ENCODE assay signal across 8 cellular contexts in the genomic region with DNA sequence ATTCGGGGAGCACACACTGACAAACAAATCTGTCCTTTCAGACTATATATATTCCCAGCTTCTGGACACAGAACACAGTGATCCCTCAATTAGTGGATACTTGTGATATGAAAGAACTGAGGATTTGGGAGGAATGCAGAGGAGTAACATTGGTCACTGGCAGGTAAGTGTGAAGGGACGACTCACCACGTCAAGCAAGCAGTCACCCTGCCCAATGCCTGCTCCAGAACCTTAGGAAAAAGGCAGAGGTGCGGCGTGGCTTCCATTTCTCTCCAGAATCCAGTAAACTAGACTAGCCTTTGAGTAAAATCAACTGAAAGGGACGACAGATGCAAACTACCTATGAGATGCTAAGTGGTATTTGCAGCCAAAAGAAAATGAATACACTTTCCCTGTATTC. TPM values are rescaled to one million over a fixed set of nuclear protein-coding genes. Genes with fewer than 3 reads are reported as not detected.
A peak's percentile ranks its signal among the peaks of the same experiment; 100 is the strongest.
DNase-seq lines count a peak whose midpoint lies in the region; ATAC-seq and TF ChIP-seq lines count a peak whose summit lies in the region.

No MANE protein-coding gene starts in this region.

- H3K36me3 ChIP-seq in lung (ENCODE audit: control insufficient read depth in 2 of 2, insufficient read depth in 2 of 2, low read length in 2 of 2): peaks cover 0 to 3% of the 10 kb centered on the region in 2 donors

- no peak for DNase-seq in activated naive CD4-positive, alpha-beta T cell treated with Interleukin-2 at 50 U/mL for 16 hours
- no peak for DNase-seq in astrocyte of the spinal cord (ENCODE audit: low read depth, low spot score)
- no peak for DNase-seq in lung (ENCODE audit: low spot score)
- DNase-seq in type B pancreatic cell (ENCODE audit: extremely low spot score, unreplicated experiment): no peak
- no peak for DNase-seq in NCI-H510A treated with DMSO at 0.1 percent for 48 hours (lab: John Stamatoyannopoulos, UW)
- DNase-seq in islet precursor cell: no peak
- no peak for DNase-seq in NCI-H446 treated with DMSO at 0.1 percent for 48 hours (lab: John Stamatoyannopoulos, UW)

- peaks cover 4% of the 10 kb centered on the region for H3K36me3 Mint-ChIP-seq in activated naive CD4-positive, alpha-beta T cell treated with anti-CD3 and anti-CD28 coated beads, Interleukin-2, amount 50 U/mL, for 24 hours
- H3K36me3 Mint-ChIP-seq in type B pancreatic cell: peaks cover 5% of the 10 kb centered on the region

- TF ChIP-seq CTCF in astrocyte of the spinal cord (IDR thresholded peaks at IDR 0.05; ENCODE audit: low read depth, low read length) (no peak), lung (IDR thresholded peaks at IDR 0.05; ENCODE audit: control extremely low read depth, extremely low read depth) (no peak), type B pancreatic cell (conservative IDR thresholded peaks at IDR 0.05) (no peak)

- H3K9me3 Mint-ChIP-seq in activated naive CD4-positive, alpha-beta T cell treated with anti-CD3 and anti-CD28 coated beads, Interleukin-2, amount 50 U/mL, for 24 hours: no peaks in the 10 kb centered on the region
- H3K9me3 Mint-ChIP-seq in type B pancreatic cell: no peaks in the 10 kb centered on the region

- H3K4me1 Mint-ChIP-seq in activated naive CD4-positive, alpha-beta T cell treated with anti-CD3 and anti-CD28 coated beads, Interleukin-2, amount 50 U/mL, for 24 hours: peaks cover 53% of the 10 kb centered on the region
- H3K4me1 Mint-ChIP-seq in type B pancreatic cell (ENCODE audit: unreplicated experiment): peaks cover 17% of the 10 kb centered on the region

- 33 to 52% methylated on average over 6 of the region's 6 CpGs for WGBS in lung, 2 donors

- H3K4me3 ChIP-seq in astrocyte of the spinal cord (ENCODE audit: low read depth, low read length) (peak overlapping the region; percentile 86), lung (peak overlapping the region; percentile 97)

- H3K27ac Mint-ChIP-seq in activated naive CD4-positive, alpha-beta T cell treated with anti-CD3 and anti-CD28 coated beads, Interleukin-2, amount 50 U/mL, for 24 hours: peak overlapping the region; percentile 70
- peak overlapping the region; percentile 77 for H3K27ac Mint-ChIP-seq in type B pancreatic cell

- no peaks in the 10 kb centered on the region for H3K27me3 Mint-ChIP-seq in activated naive CD4-positive, alpha-beta T cell treated with anti-CD3 and anti-CD28 coated beads, Interleukin-2, amount 50 U/mL, for 24 hours
- H3K27me3 Mint-ChIP-seq in type B pancreatic cell: peaks cover 22% of the 10 kb centered on the region

- in situ Hi-C loops in astrocyte of the spinal cord (cut with HindIII; ENCODE audit: low sequenced_read_pairs): no loop called here

- H3K27me3 ChIP-seq in lung (ENCODE audit: control insufficient read depth, insufficient read depth): no peaks in the 10 kb centered on the region

- H3K4me3 Mint-ChIP-seq in activated naive CD4-positive, alpha-beta T cell treated with anti-CD3 and anti-CD28 coated beads, Interleukin-2, amount 50 U/mL, for 24 hours: peak overlapping the region; percentile 92
- peak overlapping the region; percentile 90 for H3K4me3 Mint-ChIP-seq in type B pancreatic cell

- peak overlapping the region; percentile 93 to 96 for H3K27ac ChIP-seq in lung (ENCODE audit: low read depth in 1 of 2, low read length in 1 of 2)

- peaks cover 2 to 17% of the 10 kb centered on the region in 2 donors for H3K4me1 ChIP-seq in lung (ENCODE audit: control insufficient read depth in 2 of 2, insufficient read depth in 2 of 2, low read length in 2 of 2)

- H3K9me3 ChIP-seq in lung (ENCODE audit: control insufficient read depth in 2 of 2, insufficient read depth in 1 of 2, low read length in 1 of 2): no peaks in the 10 kb centered on the region

- no peak for ATAC-seq in lung (ENCODE audit: insufficient read depth, low FRiP score)

RNA-seq across cellular contexts. Expression of gene CCDC93, which starts 1.1 kb away (rescaled TPM):
- total RNA-seq in lung (10 to 100 TPM; 33.3 to 45.6 TPM), type B pancreatic cell (ENCODE audit: low replicate concordance) (36.2 and 36.7 TPM in 2 replicates)
- polyA plus RNA-seq in lung: 10 to 100 TPM in 1 of 2 donors, 1 to 10 TPM in 1; 9.6 to 15.2 TPM
